ENCODE assay signal across 12 cellular contexts in the genomic region with DNA sequence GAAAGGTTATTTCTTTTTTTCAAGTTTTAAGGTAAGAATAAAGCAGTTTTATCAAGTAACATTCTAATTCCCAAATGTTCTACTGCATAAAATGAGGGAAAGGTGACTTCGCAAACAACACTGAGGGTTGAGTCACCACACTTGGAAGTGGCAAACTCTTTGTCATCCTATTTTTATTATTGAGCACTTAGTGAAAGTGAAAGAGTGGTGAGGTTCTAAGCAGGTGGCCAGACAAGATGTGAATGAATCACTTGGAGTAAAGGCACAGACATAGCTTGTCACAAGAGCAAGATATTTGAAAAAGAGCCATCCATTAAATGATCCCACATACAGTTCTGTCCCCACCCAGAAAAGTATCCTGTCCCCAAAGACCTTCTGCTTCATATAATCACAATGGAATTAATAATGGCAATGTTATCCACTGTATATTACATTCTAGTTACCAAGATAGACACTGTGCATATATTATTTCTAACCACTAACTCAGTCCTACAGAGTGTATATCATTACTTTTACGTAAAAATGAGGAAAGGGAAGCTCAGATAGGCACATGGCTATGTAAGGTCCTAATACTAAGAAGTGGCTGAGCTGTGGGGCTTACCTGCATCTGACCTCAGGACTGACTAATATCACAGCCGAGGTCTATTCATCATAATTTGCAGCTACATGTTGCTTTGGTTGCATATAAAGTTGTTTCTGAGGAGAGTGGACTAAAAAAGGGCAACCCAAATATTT.
A peak's percentile ranks its signal among the peaks of the same experiment; 100 is the strongest.
DNase-seq lines count a peak whose midpoint lies in the region; ATAC-seq and TF ChIP-seq lines count a peak whose summit lies in the region.
"Had no signal": no experiment of that assay in that cellular context is flagged by ENCODE, and none has a peak within 500 bp of the region (broad histone marks: within the 10 kb centered on the region; RNA-seq: fewer than 3 reads in every experiment).

No MANE protein-coding gene starts in this region.

- DNase-seq in choroid plexus epithelial cell (ENCODE audit: low read depth) (peak; percentile 4), globus pallidus (ENCODE audit: low spot score) (no peak), DMS114 treated with DMSO at 0.1 percent for 48 hours (lab: John Stamatoyannopoulos, UW; ENCODE audit: unreplicated experiment) (no peak), NCI-H748 (lab: John Stamatoyannopoulos, UW; ENCODE audit: unreplicated experiment) (no peak)
- DNase-seq in effector CD4-positive, alpha-beta T cell: no peak
- DNase-seq: activated T-cell treated with anti-CD3 and anti-CD28 coated beads, Interleukin-2, amount 50 U/mL, for 1 hour; CD4-positive, alpha-beta T cell; NCI-H2081 treated with DMSO at 0.1 percent for 48 hours had no signal

- no peak overlapping the region for H3K4me3 ChIP-seq in choroid plexus epithelial cell (ENCODE audit: low read depth, low read length)

- peak; percentile 92 for ATAC-seq in GM18505 (IDR thresholded peaks at IDR 0.05; ENCODE audit: unreplicated experiment)
- ATAC-seq in GM21515 (IDR thresholded peaks at IDR 0.05; ENCODE audit: unreplicated experiment): peak; percentile 98
- peak; percentile 96 for ATAC-seq in HG03135 (IDR thresholded peaks at IDR 0.05; ENCODE audit: unreplicated experiment)
- ATAC-seq: HCT116 had no signal

- TF ChIP-seq CTCF in choroid plexus epithelial cell (conservative IDR thresholded peaks at IDR 0.05; ENCODE audit: low read depth, low read length): no peak

- no peak for TF ChIP-seq POLR2A in GM18505 (IDR thresholded peaks at IDR 0.05; ENCODE audit: borderline replicate concordance, extremely low read depth, insufficient read depth, insufficient read length)
